1 cellular context compared by ENCODE assay signal in genomic region chr1:167722152-167722869, GRCh38.
A peak's percentile ranks its signal among the peaks of the same experiment; 100 is the strongest.
TF ChIP-seq lines count a peak whose summit lies in the region.

No MANE protein-coding gene starts in this region.

TF ChIP-seq in A549, 52 proteins besides CTCF, POLR2A, EP300 and RAD21 (continued from another document):
- TF ChIP-seq MYC (IDR thresholded peaks at IDR 0.05; ENCODE audit: borderline replicate concordance, low read length) (0 out of 2 replicates have a peak, but pooled peaks have one; percentile 7), BHLHE40 (IDR thresholded peaks at IDR 0.05; ENCODE audit: low read depth, low read length) (no peak), USF2 (IDR thresholded peaks at IDR 0.05) (0 out of 2 replicates have a peak, but pooled peaks have one; percentile 4), CHD4 (IDR thresholded peaks at IDR 0.05; ENCODE audit: borderline replicate concordance) (no peak)
- TF ChIP-seq, protein P1, sequence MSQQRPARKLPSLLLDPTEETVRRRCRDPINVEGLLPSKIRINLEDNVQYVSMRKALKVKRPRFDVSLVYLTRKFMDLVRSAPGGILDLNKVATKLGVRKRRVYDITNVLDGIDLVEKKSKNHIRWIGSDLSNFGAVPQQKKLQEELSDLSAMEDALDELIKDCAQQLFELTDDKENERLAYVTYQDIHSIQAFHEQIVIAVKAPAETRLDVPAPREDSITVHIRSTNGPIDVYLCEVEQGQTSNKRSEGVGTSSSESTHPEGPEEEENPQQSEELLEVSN (IDR thresholded peaks at IDR 0.05; ENCODE audit: borderline replicate concordance, low read depth), result peak; percentile 39; the same call in 1 of the 2 replicates
- TF ChIP-seq, protein P2, sequence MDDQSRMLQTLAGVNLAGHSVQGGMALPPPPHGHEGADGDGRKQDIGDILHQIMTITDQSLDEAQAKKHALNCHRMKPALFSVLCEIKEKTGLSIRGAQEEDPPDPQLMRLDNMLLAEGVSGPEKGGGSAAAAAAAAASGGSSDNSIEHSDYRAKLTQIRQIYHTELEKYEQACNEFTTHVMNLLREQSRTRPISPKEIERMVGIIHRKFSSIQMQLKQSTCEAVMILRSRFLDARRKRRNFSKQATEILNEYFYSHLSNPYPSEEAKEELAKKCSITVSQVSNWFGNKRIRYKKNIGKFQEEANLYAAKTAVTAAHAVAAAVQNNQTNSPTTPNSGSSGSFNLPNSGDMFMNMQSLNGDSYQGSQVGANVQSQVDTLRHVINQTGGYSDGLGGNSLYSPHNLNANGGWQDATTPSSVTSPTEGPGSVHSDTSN (IDR thresholded peaks at IDR 0.05), result no peak
